ENCODE assay signal across 20 cellular contexts in genomic region chr7:16759840-16760239, GRCh38. TPM values are rescaled to one million over a fixed set of nuclear protein-coding genes. Genes with fewer than 3 reads are reported as not detected.
"Had no signal": no experiment of that assay in that cellular context is flagged by ENCODE, and none has a peak within 500 bp of the region (broad histone marks: within the 10 kb centered on the region; RNA-seq: fewer than 3 reads in every experiment).

No MANE protein-coding gene starts in this region.

- ATAC-seq: effector memory CD8-positive, alpha-beta T cell; lower lobe of right lung had no signal

- H3K27ac Mint-ChIP-seq: activated naive CD8-positive, alpha-beta T cell treated with anti-CD3 and anti-CD28 coated beads for 36 hours; activated T-helper 1 cell treated with anti-CD3 and anti-CD28 coated beads, Interleukin-12 subunit alpha, Interleukin-12 subunit beta, Interleukin-2, Interleukin-4 antibody, amounts not matched to agents 30 ng/mL and 10 ng/mL and 1 ng/mL, durations not matched to agents 14 hours and 24 hours and 36 hours; effector memory CD8-positive, alpha-beta T cell; T-helper 2 cell treated with Interferon-gamma antibody and Interleukin-4, amounts not matched to agents 5 μg/mL and 100 μg/mL, for 36 hours had no signal

- H3K4me3 ChIP-seq: cardiac muscle cell, lower lobe of right lung, suprapubic skin, transverse colon, vagina had no signal

- H3K9me3 ChIP-seq: lower lobe of right lung, transverse colon, vagina had no signal

- DNase-seq: activated CD4-positive, alpha-beta T cell treated with anti-CD3 and anti-CD28 coated beads for 48 hours; activated naive CD8-positive, alpha-beta T cell treated with anti-CD3 and anti-CD28 coated beads for 36 hours; amniotic stem cell; effector memory CD8-positive, alpha-beta T cell; foreskin fibroblast; glutamatergic neuron; hypothalamus; islet precursor cell; lower lobe of right lung; occipital lobe; posterior cingulate gyrus; transverse colon had no signal

- H3K9me3 Mint-ChIP-seq: activated naive CD8-positive, alpha-beta T cell treated with anti-CD3 and anti-CD28 coated beads for 36 hours; activated T-helper 1 cell treated with anti-CD3 and anti-CD28 coated beads, Interleukin-12 subunit alpha, Interleukin-12 subunit beta, Interleukin-2, Interleukin-4 antibody, amounts not matched to agents 30 ng/mL and 10 ng/mL and 1 ng/mL, durations not matched to agents 14 hours and 24 hours and 36 hours; effector memory CD8-positive, alpha-beta T cell; stimulated activated naive CD8-positive, alpha-beta T cell treated with anti-CD3 and anti-CD28 coated beads, Interleukin-15, Interleukin-2, amounts not matched to agents 100 ng/mL and 50 ng/mL, for 24 hours; T-helper 2 cell treated with Interferon-gamma antibody and Interleukin-4, amounts not matched to agents 5 μg/mL and 100 μg/mL, for 36 hours had no signal

- H3K36me3 ChIP-seq: cardiac muscle cell, lower lobe of right lung, suprapubic skin, transverse colon, vagina had no signal

- H3K36me3 Mint-ChIP-seq: activated naive CD8-positive, alpha-beta T cell treated with anti-CD3 and anti-CD28 coated beads for 36 hours had no signal

- H3K27me3 ChIP-seq: cardiac muscle cell, suprapubic skin, transverse colon, vagina had no signal

- H3K4me3 Mint-ChIP-seq: activated naive CD8-positive, alpha-beta T cell treated with anti-CD3 and anti-CD28 coated beads for 36 hours; activated T-helper 1 cell treated with anti-CD3 and anti-CD28 coated beads, Interleukin-12 subunit alpha, Interleukin-12 subunit beta, Interleukin-2, Interleukin-4 antibody, amounts not matched to agents 30 ng/mL and 10 ng/mL and 1 ng/mL, durations not matched to agents 14 hours and 24 hours and 36 hours; effector memory CD8-positive, alpha-beta T cell; T-helper 2 cell treated with Interferon-gamma antibody and Interleukin-4, amounts not matched to agents 5 μg/mL and 100 μg/mL, for 36 hours had no signal

- H3K27ac ChIP-seq: cardiac muscle cell, lower lobe of right lung, suprapubic skin, transverse colon, vagina had no signal

- H3K4me1 ChIP-seq: lower lobe of right lung, vagina had no signal

RNA-seq across cellular contexts. Expression of gene AGR2, which starts 45.0 kb away (rescaled TPM):
- total RNA-seq: activated CD8-positive, alpha-beta memory T cell treated with anti-CD3 and anti-CD28 coated beads for 36 hours; activated naive CD8-positive, alpha-beta T cell treated with anti-CD3 and anti-CD28 coated beads for 36 hours; activated T-helper 1 cell treated with anti-CD3 and anti-CD28 coated beads, Interleukin-12 subunit alpha, Interleukin-12 subunit beta, Interleukin-2, Interleukin-4 antibody, amounts not matched to agents 30 ng/mL and 10 ng/mL and 1 ng/mL, durations not matched to agents 14 hours and 24 hours and 36 hours; cardiac muscle cell; dermis microvascular lymphatic vessel endothelial cell; vagina had no signal
